Comparison of ENCODE assay signal across 1 cellular context in the genomic region with DNA sequence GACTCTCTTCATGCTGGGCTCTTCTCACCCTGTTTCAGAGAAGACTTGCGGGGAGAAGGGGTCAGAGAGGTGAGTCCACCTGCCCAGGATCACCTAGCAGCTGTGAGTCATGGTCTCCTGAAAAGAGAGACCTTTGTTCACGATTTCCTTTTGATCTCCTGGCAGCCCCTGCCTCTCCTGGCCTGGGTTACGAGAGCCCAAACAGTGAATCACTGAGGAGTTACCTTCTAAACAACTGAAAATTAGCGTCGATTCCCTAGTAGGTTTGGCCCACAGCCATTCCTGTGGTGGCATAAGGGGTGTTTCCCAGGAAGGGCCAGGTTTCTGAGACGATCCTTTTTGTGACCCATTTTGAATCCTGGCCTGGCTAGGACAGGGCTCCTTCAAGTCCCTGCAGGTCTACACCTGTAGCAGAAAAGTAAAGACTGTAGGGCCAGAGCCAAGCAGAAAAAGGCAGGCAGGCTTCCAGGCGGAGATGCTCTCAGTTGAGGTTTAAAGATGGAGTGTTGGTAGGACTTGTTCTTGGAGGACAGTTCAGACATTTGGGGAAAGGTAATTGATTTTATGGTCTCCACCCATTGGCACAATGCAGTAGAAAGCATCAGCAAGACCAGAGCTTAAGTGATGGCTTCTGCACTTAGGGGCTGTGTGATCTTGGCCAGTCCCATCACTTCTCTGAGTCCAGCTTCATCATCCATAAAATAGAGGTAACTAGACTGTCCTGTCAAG.
TF ChIP-seq lines count a peak whose summit lies in the region.

No MANE protein-coding gene starts in this region.

TF ChIP-seq in HepG2, 621 proteins besides CTCF, POLR2A, EP300 and RAD21 (continued from another document and continues in another):
- TF ChIP-seq HNF4A (CRISPR knock-in tag; IDR thresholded peaks at IDR 0.05): peak; percentile 59
- TF ChIP-seq ZNF441 (CRISPR knock-in tag; IDR thresholded peaks at IDR 0.05; ENCODE audit: borderline replicate concordance): no peak; the same call in 1 of the 2 replicates
- TF ChIP-seq, protein P1, sequence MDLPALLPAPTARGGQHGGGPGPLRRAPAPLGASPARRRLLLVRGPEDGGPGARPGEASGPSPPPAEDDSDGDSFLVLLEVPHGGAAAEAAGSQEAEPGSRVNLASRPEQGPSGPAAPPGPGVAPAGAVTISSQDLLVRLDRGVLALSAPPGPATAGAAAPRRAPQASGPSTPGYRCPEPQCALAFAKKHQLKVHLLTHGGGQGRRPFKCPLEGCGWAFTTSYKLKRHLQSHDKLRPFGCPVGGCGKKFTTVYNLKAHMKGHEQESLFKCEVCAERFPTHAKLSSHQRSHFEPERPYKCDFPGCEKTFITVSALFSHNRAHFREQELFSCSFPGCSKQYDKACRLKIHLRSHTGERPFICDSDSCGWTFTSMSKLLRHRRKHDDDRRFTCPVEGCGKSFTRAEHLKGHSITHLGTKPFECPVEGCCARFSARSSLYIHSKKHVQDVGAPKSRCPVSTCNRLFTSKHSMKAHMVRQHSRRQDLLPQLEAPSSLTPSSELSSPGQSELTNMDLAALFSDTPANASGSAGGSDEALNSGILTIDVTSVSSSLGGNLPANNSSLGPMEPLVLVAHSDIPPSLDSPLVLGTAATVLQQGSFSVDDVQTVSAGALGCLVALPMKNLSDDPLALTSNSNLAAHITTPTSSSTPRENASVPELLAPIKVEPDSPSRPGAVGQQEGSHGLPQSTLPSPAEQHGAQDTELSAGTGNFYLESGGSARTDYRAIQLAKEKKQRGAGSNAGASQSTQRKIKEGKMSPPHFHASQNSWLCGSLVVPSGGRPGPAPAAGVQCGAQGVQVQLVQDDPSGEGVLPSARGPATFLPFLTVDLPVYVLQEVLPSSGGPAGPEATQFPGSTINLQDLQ (CRISPR knock-in tag; IDR thresholded peaks at IDR 0.05): no peak
- TF ChIP-seq TARDBP (CRISPR knock-in tag; IDR thresholded peaks at IDR 0.05): no peak
- no peak for TF ChIP-seq PAWR (CRISPR knock-in tag; IDR thresholded peaks at IDR 0.05; ENCODE audit: borderline replicate concordance)
- TF ChIP-seq ATF7-NPFF (CRISPR knock-in tag; IDR thresholded peaks at IDR 0.05; ENCODE audit: low read depth): no peak
- TF ChIP-seq NR2C2 (CRISPR knock-in tag; IDR thresholded peaks at IDR 0.05; ENCODE audit: borderline replicate concordance): peak; percentile 24; the same call in 1 of the 2 replicates
- peak; percentile 100 for TF ChIP-seq FOSL2 (CRISPR knock-in tag; IDR thresholded peaks at IDR 0.05)
- TF ChIP-seq FOXA3 (CRISPR knock-in tag; IDR thresholded peaks at IDR 0.05): peak; percentile 77
- no peak for TF ChIP-seq ZNF549 (CRISPR knock-in tag; IDR thresholded peaks at IDR 0.05)
- TF ChIP-seq IRF2 (CRISPR knock-in tag; IDR thresholded peaks at IDR 0.05): peak; percentile 62
- TF ChIP-seq ZNF850 (CRISPR knock-in tag; conservative IDR thresholded peaks at IDR 0.05): no peak
- TF ChIP-seq BHLHE40 (IDR thresholded peaks at IDR 0.05; ENCODE audit: low read length): 0 out of 2 replicates have a peak, but pooled peaks have one; percentile 6
- no peak for TF ChIP-seq BRCA1 (CRISPR knock-in tag; IDR thresholded peaks at IDR 0.05)
- no peak for TF ChIP-seq TMF1 (CRISPR knock-in tag; IDR thresholded peaks at IDR 0.05; ENCODE audit: low read depth)
- TF ChIP-seq, protein P2, sequence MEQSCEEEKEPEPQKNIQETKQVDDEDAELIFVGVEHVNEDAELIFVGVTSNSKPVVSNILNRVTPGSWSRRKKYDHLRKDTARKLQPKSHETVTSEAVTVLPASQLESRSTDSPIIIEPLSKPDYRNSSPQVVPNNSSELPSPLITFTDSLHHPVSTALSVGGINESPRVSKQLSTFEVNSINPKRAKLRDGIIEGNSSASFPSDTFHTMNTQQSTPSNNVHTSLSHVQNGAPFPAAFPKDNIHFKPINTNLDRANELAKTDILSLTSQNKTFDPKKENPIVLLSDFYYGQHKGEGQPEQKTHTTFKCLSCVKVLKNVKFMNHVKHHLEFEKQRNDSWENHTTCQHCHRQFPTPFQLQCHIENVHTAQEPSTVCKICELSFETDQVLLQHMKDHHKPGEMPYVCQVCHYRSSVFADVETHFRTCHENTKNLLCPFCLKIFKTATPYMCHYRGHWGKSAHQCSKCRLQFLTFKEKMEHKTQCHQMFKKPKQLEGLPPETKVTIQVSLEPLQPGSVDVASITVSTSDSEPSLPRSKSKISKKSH (CRISPR knock-in tag; IDR thresholded peaks at IDR 0.05; ENCODE audit: borderline replicate concordance): no peak
- TF ChIP-seq, protein P3, sequence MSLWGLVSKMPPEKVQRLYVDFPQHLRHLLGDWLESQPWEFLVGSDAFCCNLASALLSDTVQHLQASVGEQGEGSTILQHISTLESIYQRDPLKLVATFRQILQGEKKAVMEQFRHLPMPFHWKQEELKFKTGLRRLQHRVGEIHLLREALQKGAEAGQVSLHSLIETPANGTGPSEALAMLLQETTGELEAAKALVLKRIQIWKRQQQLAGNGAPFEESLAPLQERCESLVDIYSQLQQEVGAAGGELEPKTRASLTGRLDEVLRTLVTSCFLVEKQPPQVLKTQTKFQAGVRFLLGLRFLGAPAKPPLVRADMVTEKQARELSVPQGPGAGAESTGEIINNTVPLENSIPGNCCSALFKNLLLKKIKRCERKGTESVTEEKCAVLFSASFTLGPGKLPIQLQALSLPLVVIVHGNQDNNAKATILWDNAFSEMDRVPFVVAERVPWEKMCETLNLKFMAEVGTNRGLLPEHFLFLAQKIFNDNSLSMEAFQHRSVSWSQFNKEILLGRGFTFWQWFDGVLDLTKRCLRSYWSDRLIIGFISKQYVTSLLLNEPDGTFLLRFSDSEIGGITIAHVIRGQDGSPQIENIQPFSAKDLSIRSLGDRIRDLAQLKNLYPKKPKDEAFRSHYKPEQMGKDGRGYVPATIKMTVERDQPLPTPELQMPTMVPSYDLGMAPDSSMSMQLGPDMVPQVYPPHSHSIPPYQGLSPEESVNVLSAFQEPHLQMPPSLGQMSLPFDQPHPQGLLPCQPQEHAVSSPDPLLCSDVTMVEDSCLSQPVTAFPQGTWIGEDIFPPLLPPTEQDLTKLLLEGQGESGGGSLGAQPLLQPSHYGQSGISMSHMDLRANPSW (CRISPR knock-in tag; IDR thresholded peaks at IDR 0.05; ENCODE audit: borderline replicate concordance): peak; percentile 23; the same call in 1 of the 2 replicates
- no peak for TF ChIP-seq ZNF224 (CRISPR knock-in tag; IDR thresholded peaks at IDR 0.05)
- TF ChIP-seq ZNF530 (CRISPR knock-in tag; IDR thresholded peaks at IDR 0.05; ENCODE audit: low read depth): no peak
- peak; percentile 37; the same call in 1 of the 2 replicates for TF ChIP-seq TGIF2 (CRISPR knock-in tag; IDR thresholded peaks at IDR 0.05)
- TF ChIP-seq ZNF503 (CRISPR knock-in tag; IDR thresholded peaks at IDR 0.05): peak; percentile 82; the same call in 1 of the 2 replicates
- TF ChIP-seq ISL2 (CRISPR knock-in tag; IDR thresholded peaks at IDR 0.05): peak; percentile 90
- peak; percentile 56 for TF ChIP-seq RBFOX2 (IDR thresholded peaks at IDR 0.05; ENCODE audit: low read depth, low read length)
- no peak for TF ChIP-seq ATAD3A (CRISPR knock-in tag; IDR thresholded peaks at IDR 0.05)
- no peak for TF ChIP-seq RORA (CRISPR knock-in tag; IDR thresholded peaks at IDR 0.05)
- no peak for TF ChIP-seq CREBL2 (CRISPR knock-in tag; IDR thresholded peaks at IDR 0.05; ENCODE audit: borderline replicate concordance)
- TF ChIP-seq SAP130 (CRISPR knock-in tag; IDR thresholded peaks at IDR 0.05; ENCODE audit: low read depth): peak; percentile 68
- TF ChIP-seq CSRNP2 (CRISPR knock-in tag; conservative IDR thresholded peaks at IDR 0.05; ENCODE audit: low read depth): no peak
- TF ChIP-seq, protein P4, sequence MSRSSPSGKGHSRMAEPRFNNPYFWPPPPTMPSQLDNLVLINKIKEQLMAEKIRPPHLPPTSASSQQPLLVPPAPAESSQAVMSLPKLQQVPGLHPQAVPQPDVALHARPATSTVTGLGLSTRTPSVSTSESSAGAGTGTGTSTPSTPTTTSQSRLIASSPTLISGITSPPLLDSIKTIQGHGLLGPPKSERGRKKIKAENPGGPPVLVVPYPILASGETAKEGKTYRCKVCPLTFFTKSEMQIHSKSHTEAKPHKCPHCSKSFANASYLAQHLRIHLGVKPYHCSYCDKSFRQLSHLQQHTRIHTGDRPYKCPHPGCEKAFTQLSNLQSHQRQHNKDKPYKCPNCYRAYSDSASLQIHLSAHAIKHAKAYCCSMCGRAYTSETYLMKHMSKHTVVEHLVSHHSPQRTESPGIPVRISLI (CRISPR knock-in tag; IDR thresholded peaks at IDR 0.05; ENCODE audit: borderline replicate concordance): peak; percentile 22; the same call in 1 of the 2 replicates
- TF ChIP-seq JUND (CRISPR knock-in tag; IDR thresholded peaks at IDR 0.05): peak; percentile 90
- TF ChIP-seq ZNF281 (CRISPR knock-in tag; IDR thresholded peaks at IDR 0.05; ENCODE audit: borderline replicate concordance): no peak
- TF ChIP-seq HNRNPUL1 (IDR thresholded peaks at IDR 0.05; ENCODE audit: low read depth, low read length): no peak
- no peak for TF ChIP-seq PLRG1 (conservative IDR thresholded peaks at IDR 0.05)
- TF ChIP-seq ZNF207 (IDR thresholded peaks at IDR 0.05; ENCODE audit: borderline replicate concordance): no peak
- no peak for TF ChIP-seq KDM5A (IDR thresholded peaks at IDR 0.05; ENCODE audit: borderline replicate concordance, low read length)
- TF ChIP-seq ZNF138 (CRISPR knock-in tag; IDR thresholded peaks at IDR 0.05; ENCODE audit: low read depth): no peak
- no peak for TF ChIP-seq ZUFSP (CRISPR knock-in tag; IDR thresholded peaks at IDR 0.05; ENCODE audit: borderline replicate concordance)
- TF ChIP-seq MAFG (CRISPR knock-in tag; IDR thresholded peaks at IDR 0.05): no peak
- no peak for TF ChIP-seq JARID2 (CRISPR knock-in tag; IDR thresholded peaks at IDR 0.05; ENCODE audit: insufficient replicate concordance)
- TF ChIP-seq NPAS2 (CRISPR knock-in tag; IDR thresholded peaks at IDR 0.05; ENCODE audit: borderline replicate concordance): no peak
- peak; percentile 26; the same call in 1 of the 2 replicates for TF ChIP-seq ZNF644 (CRISPR knock-in tag; IDR thresholded peaks at IDR 0.05; ENCODE audit: low read depth)
- peak; percentile 89 for TF ChIP-seq TBX2 (CRISPR knock-in tag; IDR thresholded peaks at IDR 0.05; ENCODE audit: borderline replicate concordance)
- peak; percentile 69 for TF ChIP-seq ZMYM3 (CRISPR knock-in tag; IDR thresholded peaks at IDR 0.05)
- peak; percentile 80; the same call in 1 of the 2 replicates for TF ChIP-seq AKAP8 (CRISPR knock-in tag; IDR thresholded peaks at IDR 0.05)
